ENCODE assay signal across 9 cellular contexts in the genomic region with DNA sequence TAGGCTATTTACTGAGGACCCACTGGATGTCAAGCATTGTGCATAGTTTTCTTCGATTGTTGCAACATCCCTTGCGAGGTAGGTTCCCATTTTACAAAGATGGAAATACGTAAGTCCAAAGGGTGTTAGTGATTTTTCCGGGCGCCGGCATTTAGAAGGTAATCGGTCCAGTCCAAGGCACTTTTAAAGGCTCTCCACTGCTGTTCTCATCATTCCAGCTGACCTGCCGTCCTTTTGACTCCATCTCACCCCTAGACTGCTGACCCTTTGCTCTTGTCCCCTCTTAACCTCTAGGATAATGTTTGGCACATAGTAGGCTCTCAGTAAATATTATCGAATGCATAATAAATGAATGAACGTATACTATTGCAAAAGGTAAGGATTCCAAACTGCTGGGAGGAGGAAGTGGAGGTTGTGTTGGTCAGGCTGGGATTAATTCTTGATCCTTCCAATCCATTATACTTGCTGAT. TPM values are rescaled to one million over a fixed set of nuclear protein-coding genes. Genes with fewer than 3 reads are reported as not detected.
A peak's percentile ranks its signal among the peaks of the same experiment; 100 is the strongest.
DNase-seq lines count a peak whose midpoint lies in the region; ATAC-seq and TF ChIP-seq lines count a peak whose summit lies in the region.
"Had no signal": no experiment of that assay in that cellular context is flagged by ENCODE, and none has a peak within 500 bp of the region (broad histone marks: within the 10 kb centered on the region; RNA-seq: fewer than 3 reads in every experiment).

No MANE protein-coding gene starts in this region.

- no peaks in the 10 kb centered on the region for H3F3A ChIP-seq in Loucy (ENCODE audit: low read depth)

- no peak for ATAC-seq in GM18498 (IDR thresholded peaks at IDR 0.05; ENCODE audit: unreplicated experiment)

- H3K9ac ChIP-seq in Loucy (ENCODE audit: low read depth, low read length, poor library complexity, severe bottlenecking) = peak overlapping the region; percentile 72

- peak overlapping the region; percentile 81 for H3K4me3 ChIP-seq in Loucy (ENCODE audit: low read length, poor library complexity, severe bottlenecking)

- peak overlapping the region; percentile 80 for H2AFZ ChIP-seq in Loucy (ENCODE audit: low read length)

- peaks cover 47% of the 10 kb centered on the region for H3K4me1 Mint-ChIP-seq in dendritic cell treated with granulocyte-macrophage colony-stimulating factor and Interleukin-4, amounts not matched to agents 40 ng/mL and 50 ng/mL, for 4 days (ENCODE audit: low read depth)
- H3K4me1 Mint-ChIP-seq in neural crest cell = peaks cover 15% of the 10 kb centered on the region

- H3K27ac Mint-ChIP-seq in dendritic cell treated with granulocyte-macrophage colony-stimulating factor and Interleukin-4, amounts not matched to agents 40 ng/mL and 50 ng/mL, for 4 days = peak overlapping the region; percentile 83
- no peak overlapping the region for H3K27ac Mint-ChIP-seq in neural crest cell (ENCODE audit: unreplicated experiment)

- DNase-seq in CD1c-positive myeloid dendritic cell (ENCODE audit: extremely low spot score) = peak; percentile 51
- DNase-seq in neural crest cell (ENCODE audit: low read depth, low spot score) = no peak
- DNase-seq in GM20000 (ENCODE audit: low spot score) = no peak
- no peak for DNase-seq in GM19240 (ENCODE audit: insufficient read length, low spot score)
- DNase-seq in HCEC 1CT = no peak

- no peaks in the 10 kb centered on the region for H3K9me3 ChIP-seq in Loucy (ENCODE audit: insufficient read depth, low read depth, low read length)

- peaks cover 65% of the 10 kb centered on the region for H3K36me3 Mint-ChIP-seq in dendritic cell treated with granulocyte-macrophage colony-stimulating factor and Interleukin-4, amounts not matched to agents 40 ng/mL and 50 ng/mL, for 4 days (ENCODE audit: low read depth)
- peaks cover under 1% of the 10 kb centered on the region for H3K36me3 Mint-ChIP-seq in neural crest cell (ENCODE audit: low read depth)

- H3K4me3 Mint-ChIP-seq in dendritic cell treated with granulocyte-macrophage colony-stimulating factor and Interleukin-4, amounts not matched to agents 40 ng/mL and 50 ng/mL, for 4 days = peak overlapping the region; percentile 79
- H3K4me3 Mint-ChIP-seq in neural crest cell = peak overlapping the region; percentile 88

- H3K79me2 ChIP-seq in Loucy (ENCODE audit: insufficient read depth, low read length) = peaks cover 30% of the 10 kb centered on the region

- TF ChIP-seq CTCF in Loucy (conservative IDR thresholded peaks at IDR 0.05; ENCODE audit: low read length) (no peak), neural crest cell (conservative IDR thresholded peaks at IDR 0.05) (no peak), GM20000 (IDR thresholded peaks at IDR 0.05; ENCODE audit: extremely low read depth, missing control alignments) (no peak)

- H3K9me2 ChIP-seq in Loucy (replicated peaks; ENCODE audit: low read depth, low read length) = no peaks in the 10 kb centered on the region

- peak overlapping the region; percentile 82 for H3K4me2 ChIP-seq in Loucy (ENCODE audit: low read depth, low read length, poor library complexity, severe bottlenecking)

- H3K27me3 ChIP-seq in Loucy (ENCODE audit: insufficient read depth, low read length, poor library complexity, severe bottlenecking) = no peaks in the 10 kb centered on the region

- H3K27me3 Mint-ChIP-seq in dendritic cell treated with granulocyte-macrophage colony-stimulating factor and Interleukin-4, amounts not matched to agents 40 ng/mL and 50 ng/mL, for 4 days = no peaks in the 10 kb centered on the region
- H3K27me3 Mint-ChIP-seq in neural crest cell (ENCODE audit: low read depth) = no peaks in the 10 kb centered on the region

- intact Hi-C loops in dendritic cell treated with granulocyte-macrophage colony-stimulating factor and Interleukin-4, amounts not matched to agents 40 ng/mL and 50 ng/mL, for 4 days (cut with micrococcal nuclease) = loop anchor here (1.0 to 2.0 kb wide), 2 partner anchors 15 to 30 kb away; a partner anchor contains a TSS

- H3K4me1 ChIP-seq in Loucy (ENCODE audit: insufficient read depth, low read length, poor library complexity, severe bottlenecking) = peaks cover 34% of the 10 kb centered on the region

- H4K20me1 ChIP-seq in Loucy (ENCODE audit: insufficient read depth, low read length, poor library complexity, severe bottlenecking) = peaks cover 4% of the 10 kb centered on the region

- no peaks in the 10 kb centered on the region for H3K9me3 Mint-ChIP-seq in dendritic cell treated with granulocyte-macrophage colony-stimulating factor and Interleukin-4, amounts not matched to agents 40 ng/mL and 50 ng/mL, for 4 days
- no peaks in the 10 kb centered on the region for H3K9me3 Mint-ChIP-seq in neural crest cell

- H3K36me3 ChIP-seq in Loucy (ENCODE audit: insufficient read depth, low read length) = peaks cover 5% of the 10 kb centered on the region; the same call in 1 of the 2 replicates

RNA-seq across cellular contexts. Expression of a gene that starts 0.5 kb away (rescaled TPM):
- total RNA-seq in neural crest cell = 5.8 and 7.0 TPM in 2 replicates

RNA-seq across cellular contexts. Expression of a gene that starts 0.8 kb away (rescaled TPM):
- 23.1 and 24.5 TPM in 2 replicates for total RNA-seq in neural crest cell

RNA-seq across cellular contexts. Expression of a gene that starts 14.8 kb away (rescaled TPM):
- 0.19 TPM in 1 of 2 replicates, not detected in the other for total RNA-seq in neural crest cell
- total RNA-seq: LHCN-M2 had no signal

RNA-seq across cellular contexts. Expression of a gene that starts 30.9 kb away (rescaled TPM):
- 126 and 132 TPM in 2 replicates for total RNA-seq in neural crest cell

RNA-seq across cellular contexts. Expression of a gene that starts 33.4 kb away (rescaled TPM):
- total RNA-seq in neural crest cell = 24.0 and 26.3 TPM in 2 replicates
